In genomic region chr1:85151446-85151845, GRCh38 we compare ENCODE assay signal across 28 cellular contexts.
"Had no signal": no experiment of that assay in that cellular context is flagged by ENCODE, and none has a peak within 500 bp of the region (broad histone marks: within the 10 kb centered on the region; RNA-seq: fewer than 3 reads in every experiment).

No MANE protein-coding gene starts in this region.

- H3K4me1 Mint-ChIP-seq: natural killer cell had no signal

- H3K36me3 ChIP-seq: esophagus squamous epithelium, heart right ventricle, left lung, lower lobe of right lung, ovary, stomach, thyroid gland, vagina had no signal

- H3K4me3 Mint-ChIP-seq: effector memory CD8-positive, alpha-beta T cell; natural killer cell had no signal

- H3K27ac ChIP-seq: coronary artery, esophagus squamous epithelium, left lung, lower lobe of right lung, ovary, stomach, thyroid gland, vagina had no signal

- H3K27me3 ChIP-seq: esophagus squamous epithelium, heart right ventricle, left lung, ovary, stomach, thyroid gland, vagina had no signal

- H3K9me3 ChIP-seq: esophagus squamous epithelium, heart right ventricle, left lung, lower lobe of right lung, ovary, stomach, thyroid gland, vagina had no signal

- H3K4me1 ChIP-seq: esophagus squamous epithelium, stomach, thyroid gland, vagina had no signal

- ATAC-seq: effector memory CD8-positive, alpha-beta T cell; heart right ventricle; left cardiac atrium; left lung; lower lobe of right lung; natural killer cell; sciatic nerve had no signal

- H3K36me3 Mint-ChIP-seq: natural killer cell had no signal

- H3K4me2 ChIP-seq: smooth muscle cell had no signal

- H3K4me3 ChIP-seq: coronary artery, esophagus squamous epithelium, heart right ventricle, left lung, lower lobe of right lung, ovary, smooth muscle cell, stomach, thyroid gland, vagina had no signal

- H3K9me3 Mint-ChIP-seq: effector memory CD8-positive, alpha-beta T cell; natural killer cell had no signal

- H3K27ac Mint-ChIP-seq: effector memory CD8-positive, alpha-beta T cell; natural killer cell had no signal

- DNase-seq: dermis blood vessel endothelial cell; effector memory CD8-positive, alpha-beta T cell; erythroblast; esophagus squamous epithelium; foreskin melanocyte; glutamatergic neuron; heart right ventricle; hippocampal formation; left cardiac atrium; left lung; lower lobe of right lung; natural killer cell; occipital lobe; ovary; posterior cingulate gyrus; retina; stimulated activated CD4-positive, alpha-beta T cell treated with anti-CD3 and anti-CD28 coated beads, Interleukin-12 subunit alpha, Interleukin-12 subunit beta, amount 100 ng/mL, for 4 hours; stimulated activated CD4-positive, alpha-beta T cell treated with anti-CD3 and anti-CD28 coated beads, Interleukin-1b, Interleukin-23, amount 100 ng/mL, for 48 hours; stimulated activated CD4-positive, alpha-beta T cell treated with anti-CD3 and anti-CD28 coated beads, Interleukin-4, amount 100 ng/mL, for 1 hour; stimulated activated CD8-positive, alpha-beta memory T cell treated with anti-CD3 and anti-CD28 coated beads, Interleukin-4, amount 100 ng/mL, for 48 hours; stimulated activated naive CD4-positive, alpha-beta T cell; stomach; thyroid gland; trophoblast cell had no signal
